8 cellular contexts compared by ENCODE assay signal in the genomic region with DNA sequence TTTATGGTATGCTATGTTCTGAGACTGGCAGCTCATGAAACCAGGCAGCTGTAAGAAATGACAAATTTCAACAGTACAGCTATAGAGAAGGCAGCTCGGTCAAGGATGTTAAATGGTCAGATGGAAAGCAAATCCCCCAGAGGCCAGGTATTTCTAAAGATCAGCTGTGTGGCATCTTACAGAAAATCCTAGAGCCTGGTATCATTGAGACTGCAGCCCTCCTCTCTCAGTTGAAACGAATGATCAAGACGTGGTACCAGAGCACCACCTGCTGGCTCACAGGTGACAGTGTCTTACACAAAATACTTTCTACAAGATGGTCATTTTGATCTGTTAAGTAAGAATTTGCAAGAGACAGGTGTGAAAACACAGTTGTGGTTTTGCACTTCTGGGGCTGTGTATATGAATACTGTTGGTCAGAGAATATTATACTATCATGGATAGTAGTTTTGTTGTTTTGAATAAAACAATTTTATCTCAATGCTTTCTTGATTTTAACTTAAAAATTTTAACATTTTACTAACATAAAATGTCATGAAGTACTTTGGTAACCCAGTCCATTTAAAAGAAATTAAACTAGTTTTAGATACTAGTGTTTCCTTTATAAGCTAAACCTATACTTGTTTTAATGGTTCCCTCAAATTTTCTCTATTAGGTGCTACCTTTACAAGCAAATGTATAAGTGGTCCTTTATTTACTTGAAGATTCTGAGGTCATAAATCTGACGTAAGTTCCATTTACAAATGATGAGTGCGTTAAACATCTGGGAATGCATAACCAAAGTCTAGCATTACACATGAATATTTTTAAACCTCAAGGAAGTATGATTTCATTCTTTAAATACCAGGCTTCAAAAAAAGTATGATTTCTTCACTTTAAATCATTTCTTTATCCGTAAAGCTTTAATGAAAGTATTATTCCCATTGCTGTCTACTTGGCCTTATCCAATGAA.
DNase-seq lines count a peak whose midpoint lies in the region; ATAC-seq, FAIRE-seq and TF ChIP-seq lines count a peak whose summit lies in the region.

No MANE protein-coding gene starts in this region.

- H3K27me3 ChIP-seq in PC-3 (ENCODE audit: low read length) (peaks cover 13% of the 10 kb centered on the region), pancreas (no peaks in the 10 kb centered on the region)

- no peak overlapping the region for H3K4me2 ChIP-seq in PC-3 (ENCODE audit: low read length)

- no peaks in the 10 kb centered on the region for H3K9me2 ChIP-seq in PC-3 (replicated peaks; ENCODE audit: low read length)

- no peaks in the 10 kb centered on the region for H3K36me3 ChIP-seq in PC-3 (ENCODE audit: low read depth, low read length)
- H3K36me3 ChIP-seq in pancreas: no peaks in the 10 kb centered on the region

- H3K27ac ChIP-seq in PC-3 (ENCODE audit: low read length) (no peak overlapping the region), pancreas (no peak overlapping the region)

- POLR2A ChIA-PET in PC-3 (lab: Charles Lee; ENCODE audit: unreplicated experiment): no interaction called here

- BruUV-seq in PC-3 (replicated peaks; lab: Mats Ljungman, UMichigan): no TSS peak

- DNase-seq in ELR (ENCODE audit: low read depth) (peak; percentile 61), HT1080 (ENCODE audit: low read depth) (peak; percentile 36), PC-3 (peak; percentile 65), glomerular endothelial cell (ENCODE audit: extremely low read depth, low read depth, low spot score) (peak; percentile 31), pancreas (peak in 5 of 6 donors; percentile 42 to 76 (median 67)), OCI-M2 (lab: John Stamatoyannopoulos, UW; ENCODE audit: unreplicated experiment) (no peak)
- peak; percentile 31 for DNase-seq in activated naive CD4-positive, alpha-beta T cell treated with Interleukin-2 at 50 U/mL for 16 hours

- H3K79me2 ChIP-seq in PC-3 (ENCODE audit: low read length): no peaks in the 10 kb centered on the region

- peak; percentile 60 for ATAC-seq in GM21447 (IDR thresholded peaks at IDR 0.05; ENCODE audit: unreplicated experiment)
- ATAC-seq in PC-3: peak; percentile 74
- peak; percentile 79 to 91 (median 88) for ATAC-seq in pancreas

- peak; percentile 85 for FAIRE-seq in pancreas (lab: Jason Lieb, UNC)

- H3K9me3 ChIP-seq in PC-3 (ENCODE audit: low read length) (no peaks in the 10 kb centered on the region), pancreas (no peaks in the 10 kb centered on the region)

- no peaks in the 10 kb centered on the region for H4K20me1 ChIP-seq in PC-3 (ENCODE audit: low read length)

- no peak overlapping the region for H3K9ac ChIP-seq in PC-3 (ENCODE audit: low read length)

- no peak overlapping the region for H3K4me3 ChIP-seq in PC-3 (ENCODE audit: low read length)
- no peak overlapping the region for H3K4me3 ChIP-seq in pancreas

- 37% methylated on average over 6 of the region's 6 CpGs for WGBS in pancreas, 2 donors

- H3K4me1 ChIP-seq in PC-3 (ENCODE audit: insufficient read depth, low read length) (no peaks in the 10 kb centered on the region), pancreas (peaks cover 0 to 7% (median 3%) of the 10 kb centered on the region in 3 donors)

- H3F3A ChIP-seq in PC-3 (ENCODE audit: low read length, unreplicated experiment): no peaks in the 10 kb centered on the region

- H2AFZ ChIP-seq in PC-3 (ENCODE audit: low read length): no peak overlapping the region

- TF ChIP-seq CTCF in PC-3 (conservative IDR thresholded peaks at IDR 0.05; ENCODE audit: low read depth, low read length): peak; percentile 91
- TF ChIP-seq CTCF in pancreas (IDR thresholded peaks at IDR 0.05): peak; percentile 49 to 77 (median 67)

- CTCF ChIA-PET in PC-3 (lab: Charles Lee): no interaction called here

- intact Hi-C loops in PC-3 (cut with micrococcal nuclease) (loop anchor here (1.0 to 5.0 kb wide), 2 partner anchors 46 to 402 kb away; no protein-coding TSS in a partner anchor), pancreas (cut with DNase I) (loop anchor here in 2 of 3 donors (5.0 to 10.0 kb wide), 2 partner anchors 398 to 401 kb away; no protein-coding TSS in a partner anchor)
